8 cellular contexts compared by ENCODE assay signal in the genomic region with DNA sequence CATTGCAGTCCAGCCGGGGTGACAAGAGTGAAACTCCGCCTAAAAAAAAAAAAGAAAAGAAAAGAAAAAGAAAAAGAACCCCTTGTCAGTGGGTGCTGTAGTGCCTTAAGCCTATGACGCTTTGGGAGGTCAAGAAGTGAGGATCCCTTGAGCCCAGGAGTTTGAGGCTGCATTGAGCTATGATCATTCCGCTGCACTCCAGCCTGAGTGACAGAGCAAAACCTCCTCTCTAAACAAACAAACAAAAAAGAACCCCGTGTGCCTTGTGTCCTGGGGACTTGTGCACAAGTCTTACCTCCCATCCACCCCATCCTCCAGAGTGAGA. TPM values are rescaled to one million over a fixed set of nuclear protein-coding genes. Genes with fewer than 3 reads are reported as not detected.
A peak's percentile ranks its signal among the peaks of the same experiment; 100 is the strongest.
DNase-seq lines count a peak whose midpoint lies in the region; ATAC-seq, FAIRE-seq and TF ChIP-seq lines count a peak whose summit lies in the region.

No MANE protein-coding gene starts in this region.

- H3K4me2 ChIP-seq in keratinocyte (ENCODE audit: control insufficient read depth, extremely low read depth, insufficient read depth, low read depth, low read length) = peak overlapping the region; percentile 80

- peaks cover 48% of the 10 kb centered on the region for H3K4me1 Mint-ChIP-seq in activated CD4-positive, alpha-beta T cell treated with anti-CD3 and anti-CD28 coated beads, Interleukin-2, amount 10 ng/mL, durations not matched to agents 24 days and 14 days

- H3K79me2 ChIP-seq in keratinocyte (ENCODE audit: control insufficient read depth, insufficient read depth, low read length) = peaks cover 8% of the 10 kb centered on the region

- H3K36me3 ChIP-seq in adrenal gland (replicated peaks in 1 of 2) (no peaks in the 10 kb centered on the region), keratinocyte (ENCODE audit: control insufficient read depth in 2 of 2, extremely low read depth in 1 of 2, insufficient read depth in 2 of 2, low read length in 2 of 2) (peaks cover 0 to 3% of the 10 kb centered on the region in 2 experiments)

- no peaks in the 10 kb centered on the region for H3K9me1 ChIP-seq in keratinocyte (ENCODE audit: control insufficient read depth, extremely low read depth, insufficient read depth, low read length)

- H3K27me3 Mint-ChIP-seq in activated CD4-positive, alpha-beta T cell treated with anti-CD3 and anti-CD28 coated beads, Interleukin-2, amount 10 ng/mL, durations not matched to agents 24 days and 14 days = no peaks in the 10 kb centered on the region

- peak overlapping the region; percentile 85 for H3K4me3 Mint-ChIP-seq in activated CD4-positive, alpha-beta T cell treated with anti-CD3 and anti-CD28 coated beads, Interleukin-2, amount 10 ng/mL, durations not matched to agents 24 days and 14 days

- no peak for DNase-seq in activated CD4-positive, alpha-beta T cell treated with anti-CD3 and anti-CD28 coated beads, Interleukin-2, amount 10 ng/mL, durations not matched to agents 24 days and 14 days
- no peak for DNase-seq in activated CD4-positive, alpha-beta T cell treated with anti-CD3 and anti-CD28 coated beads for 4 hours
- DNase-seq in adrenal gland (no peak), keratinocyte (ENCODE audit: low read depth, low spot score) (no peak), substantia nigra (lab: John Stamatoyannopoulos, UW) (no peak), NCI-H128 (lab: John Stamatoyannopoulos, UW; ENCODE audit: unreplicated experiment) (no peak), HEK293T (ENCODE audit: extremely low spot score) (no peak)

- H3K9me3 ChIP-seq in adrenal gland (replicated peaks in 1 of 3) = no peaks in the 10 kb centered on the region
- H3K9me3 ChIP-seq in keratinocyte (ENCODE audit: control insufficient read depth, low read depth, low read length) = peaks cover 9% of the 10 kb centered on the region

- H3K4me1 ChIP-seq in adrenal gland (replicated peaks in 1 of 2) (peaks cover 33 to 37% of the 10 kb centered on the region in 2 donors), keratinocyte (ENCODE audit: control insufficient read depth, extremely low read depth, insufficient read depth, low read length) (peaks cover 39% of the 10 kb centered on the region)

- H3K9me3 Mint-ChIP-seq in activated CD4-positive, alpha-beta T cell treated with anti-CD3 and anti-CD28 coated beads, Interleukin-2, amount 10 ng/mL, durations not matched to agents 24 days and 14 days = no peaks in the 10 kb centered on the region

- intact Hi-C loops in activated CD4-positive, alpha-beta T cell treated with anti-CD3 and anti-CD28 coated beads, Interleukin-2, amount 10 ng/mL, durations not matched to agents 24 days and 14 days (cut with micrococcal nuclease) = no loop called here
- intact Hi-C loops in adrenal gland (cut with DNase I) = no loop called here

- TF ChIP-seq POLR2A in adrenal gland (IDR thresholded peaks at IDR 0.05) = no peak

- H3K36me3 Mint-ChIP-seq in activated CD4-positive, alpha-beta T cell treated with anti-CD3 and anti-CD28 coated beads, Interleukin-2, amount 10 ng/mL, durations not matched to agents 24 days and 14 days (ENCODE audit: low read depth) = no peaks in the 10 kb centered on the region

- ATAC-seq in GM18873 (IDR thresholded peaks at IDR 0.05; ENCODE audit: low FRiP score, unreplicated experiment) = no peak

- CTCF ChIA-PET in HEK293T (lab: Yijun Ruan, JAX) = interaction anchor here (0.5 to 1.3 kb wide), 5 partner anchors 10 to 157 kb away, joined by 3 to 6 read pairs (median 3); partner anchors contain the start of gene TOR2A

- peaks cover 2% of the 10 kb centered on the region for H4K20me1 ChIP-seq in keratinocyte (ENCODE audit: control insufficient read depth, extremely low read depth, insufficient read depth, low read length)

- no peak for FAIRE-seq in keratinocyte (lab: Jason Lieb, UNC)

- POLR2A ChIA-PET in HEK293T (lab: Yijun Ruan, JAX) = interaction anchor here (0.7 kb wide), 1 partner anchor 9 kb away, joined by 3 read pairs; no protein-coding TSS in a partner anchor

- H3K27ac ChIP-seq in adrenal gland = peak overlapping the region; percentile 87 to 97 (median 92)
- peak overlapping the region; percentile 82 for H3K27ac ChIP-seq in keratinocyte (ENCODE audit: control insufficient read depth, insufficient read depth, low read length)
- peak overlapping the region; percentile 86 for H3K27ac ChIP-seq in substantia nigra (ENCODE audit: low read depth, low read length, poor library complexity, severe bottlenecking)

- H3K4me3 ChIP-seq in adrenal gland (no peak overlapping the region), keratinocyte (ENCODE audit: control insufficient read depth in 2 of 3, extremely low read depth in 1 of 3, insufficient read depth in 2 of 3, low read depth in 1 of 3, low read length in 3 of 3) (peak overlapping the region; percentile 5 to 31 (median 12))

- H3K9ac ChIP-seq in keratinocyte (ENCODE audit: control insufficient read depth, extremely low read depth, insufficient read depth, low read length) = peak overlapping the region; percentile 77

- 29 to 41% (median 33%) methylated on average over 5 of the region's 5 CpGs for WGBS in adrenal gland, 4 donors

- H3K27me3 ChIP-seq in adrenal gland (no peaks in the 10 kb centered on the region), keratinocyte (ENCODE audit: control insufficient read depth, extremely low read depth, insufficient read depth, low read length) (no peaks in the 10 kb centered on the region)

- peak overlapping the region; percentile 96 for H3K27ac Mint-ChIP-seq in activated CD4-positive, alpha-beta T cell treated with anti-CD3 and anti-CD28 coated beads, Interleukin-2, amount 10 ng/mL, durations not matched to agents 24 days and 14 days

- H2AFZ ChIP-seq in keratinocyte (ENCODE audit: control insufficient read depth, low read length) = no peak overlapping the region

- TF ChIP-seq CTCF in adrenal gland (IDR thresholded peaks at IDR 0.05) = no peak
- no peak for TF ChIP-seq CTCF in keratinocyte (optimal IDR thresholded peaks at IDR 0.05 in 1 of 3, IDR thresholded peaks at IDR 0.05 in 1 of 3, conservative IDR thresholded peaks at IDR 0.05 in 1 of 3; ENCODE audit: extremely low read depth in 1 of 3, insufficient read depth in 2 of 3, low read length in 3 of 3)

- dilution Hi-C loops in keratinocyte (cut with MboI; ENCODE audit: extremely low pct_ligation_motif_present, low sequenced_read_pairs) = no loop called here

TF ChIP-seq in HEK293T, 16 proteins besides CTCF, POLR2A, EP300 and RAD21:
- no peak for TF ChIP-seq FOXA1 (IDR thresholded peaks at IDR 0.05)
- TF ChIP-seq NFRKB (IDR thresholded peaks at IDR 0.05) = no peak
- TF ChIP-seq CTBP1 (IDR thresholded peaks at IDR 0.05; ENCODE audit: borderline replicate concordance) = no peak
- TF ChIP-seq, protein P1, sequence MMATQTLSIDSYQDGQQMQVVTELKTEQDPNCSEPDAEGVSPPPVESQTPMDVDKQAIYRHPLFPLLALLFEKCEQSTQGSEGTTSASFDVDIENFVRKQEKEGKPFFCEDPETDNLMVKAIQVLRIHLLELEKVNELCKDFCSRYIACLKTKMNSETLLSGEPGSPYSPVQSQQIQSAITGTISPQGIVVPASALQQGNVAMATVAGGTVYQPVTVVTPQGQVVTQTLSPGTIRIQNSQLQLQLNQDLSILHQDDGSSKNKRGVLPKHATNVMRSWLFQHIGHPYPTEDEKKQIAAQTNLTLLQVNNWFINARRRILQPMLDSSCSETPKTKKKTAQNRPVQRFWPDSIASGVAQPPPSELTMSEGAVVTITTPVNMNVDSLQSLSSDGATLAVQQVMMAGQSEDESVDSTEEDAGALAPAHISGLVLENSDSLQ (IDR thresholded peaks at IDR 0.05) = no peak
- TF ChIP-seq ELF4 (IDR thresholded peaks at IDR 0.05) = no peak
- TF ChIP-seq BHLHE40 (IDR thresholded peaks at IDR 0.05; ENCODE audit: borderline replicate concordance) = no peak
- TF ChIP-seq LEF1 (IDR thresholded peaks at IDR 0.05; ENCODE audit: borderline replicate concordance) = no peak
- TF ChIP-seq HDGF (IDR thresholded peaks at IDR 0.05; ENCODE audit: borderline replicate concordance) = no peak
- TF ChIP-seq TARDBP (IDR thresholded peaks at IDR 0.05) = no peak
- TF ChIP-seq ARNT (IDR thresholded peaks at IDR 0.05) = no peak
- no peak for TF ChIP-seq L3MBTL2 (conservative IDR thresholded peaks at IDR 0.05)
- no peak for TF ChIP-seq ZNF384 (IDR thresholded peaks at IDR 0.05)

RNA-seq across cellular contexts. Expression of gene STXBP1, which starts 33.5 kb away (rescaled TPM):
- total RNA-seq in activated CD4-positive, alpha-beta T cell treated with anti-CD3 and anti-CD28 coated beads, Interleukin-2, amount 10 ng/mL, durations not matched to agents 24 days and 14 days = 26.5 and 31.1 TPM in 2 replicates
- 100 to 1,000 TPM in 1 of 8 donors, 10 to 100 TPM in 7; 36.1 to 169 (median 69.5) TPM for total RNA-seq in adrenal gland
- polyA plus RNA-seq in adrenal gland = 10 to 100 TPM; 29.4 to 61.6 (median 29.7) TPM
- polyA plus RNA-seq in keratinocyte = 7.8 to 22.2 TPM (median 17.1 TPM) in 3 replicates
- polyA plus RNA-seq in keratinocyte (2011; ENCODE audit: low read depth) = 19.1 TPM
- 26.8 and 30.2 TPM in 2 replicates for polyA plus RNA-seq in keratinocyte (2011; cell fraction: cytosol; rRNA removed)
- polyA plus RNA-seq in keratinocyte (2011; cell fraction: nucleus; rRNA removed) = 37.0 and 43.4 TPM in 2 replicates
- polyA plus RNA-seq in keratinocyte (2012; ENCODE audit: low replicate concordance) = 22.7 and 30.0 TPM in 2 replicates
- polyA minus RNA-seq in keratinocyte = 18.2 to 43.8 TPM (median 24.5 TPM) in 3 replicates
- 21.1 TPM for polyA minus RNA-seq in keratinocyte (2011; cell fraction: cytosol; rRNA and poly(A)+ RNA removed)
- 16.2 and 26.9 TPM in 2 replicates for polyA minus RNA-seq in keratinocyte (2011; cell fraction: nucleus; rRNA and poly(A)+ RNA removed)

Comparison
In these comparisons a context has a peak if more than half of its experiments do, and no peak if none do; other contexts are left out.
1. H3K4me3 ChIP-seq: peak in keratinocyte (3 of 3); none in adrenal gland (0 of 4).
2. Peak in every context shown above with its lines, with median percentiles within 50 percentile points of each other: H3K27ac ChIP-seq.